ENCODE assay signal across 18 cellular contexts in genomic region chr2:48406096-48406495, GRCh38. TPM values are rescaled to one million over a fixed set of nuclear protein-coding genes. Genes with fewer than 3 reads are reported as not detected.
DNase-seq lines count a peak whose midpoint lies in the region; ATAC-seq lines count a peak whose summit lies in the region.
"Had no signal": no experiment of that assay in that cellular context is flagged by ENCODE, and none has a peak within 500 bp of the region (broad histone marks: within the 10 kb centered on the region; RNA-seq: fewer than 3 reads in every experiment).

No MANE protein-coding gene starts in this region.

- H2AFZ ChIP-seq in mesenchymal stem cell (ENCODE audit: low read depth, low read length), result no peak overlapping the region

- peaks cover 3% of the 10 kb centered on the region for H3K36me3 Mint-ChIP-seq in activated naive CD8-positive, alpha-beta T cell treated with anti-CD3 and anti-CD28 coated beads, Interleukin-2, amount 10 ng/mL, durations not matched to agents 7 days and 5 days
- no peaks in the 10 kb centered on the region for H3K36me3 Mint-ChIP-seq in activated naive CD8-positive, alpha-beta T cell treated with anti-CD3 and anti-CD28 coated beads for 36 hours

- POLR2A ChIA-PET in activated naive CD8-positive, alpha-beta T cell treated with anti-CD3 and anti-CD28 coated beads, Interleukin-2, amount 10 ng/mL, durations not matched to agents 7 days and 5 days (lab: Charles Lee), result no interaction called here

- no peak overlapping the region for H2BK15ac ChIP-seq in mesenchymal stem cell (ENCODE audit: low read depth, poor library complexity, severe bottlenecking)

- no peak overlapping the region for H2AK5ac ChIP-seq in mesenchymal stem cell (ENCODE audit: low read length, severe bottlenecking)

- H3K27me3 Mint-ChIP-seq in activated naive CD8-positive, alpha-beta T cell treated with anti-CD3 and anti-CD28 coated beads, Interleukin-2, amount 10 ng/mL, durations not matched to agents 7 days and 5 days, result peaks cover 2% of the 10 kb centered on the region
- no peaks in the 10 kb centered on the region for H3K27me3 Mint-ChIP-seq in activated naive CD8-positive, alpha-beta T cell treated with anti-CD3 and anti-CD28 coated beads for 36 hours

- H3K4me3 Mint-ChIP-seq in activated naive CD8-positive, alpha-beta T cell treated with anti-CD3 and anti-CD28 coated beads, Interleukin-2, amount 10 ng/mL, durations not matched to agents 7 days and 5 days, result peak overlapping the region; percentile 54
- no peak overlapping the region for H3K4me3 Mint-ChIP-seq in activated naive CD8-positive, alpha-beta T cell treated with anti-CD3 and anti-CD28 coated beads for 36 hours
- H3K4me3 Mint-ChIP-seq: HFFc6 had no signal

- no peak overlapping the region for H4K8ac ChIP-seq in mesenchymal stem cell (ENCODE audit: low read length)

- H3K4me1 Mint-ChIP-seq in activated naive CD8-positive, alpha-beta T cell treated with anti-CD3 and anti-CD28 coated beads, Interleukin-2, amount 10 ng/mL, durations not matched to agents 7 days and 5 days, result peaks cover 8% of the 10 kb centered on the region
- peaks cover 15% of the 10 kb centered on the region for H3K4me1 Mint-ChIP-seq in activated naive CD8-positive, alpha-beta T cell treated with anti-CD3 and anti-CD28 coated beads for 36 hours

- H2BK12ac ChIP-seq in mesenchymal stem cell (ENCODE audit: low read length in 2 of 2), result no peak overlapping the region

- H2BK5ac ChIP-seq in mesenchymal stem cell (ENCODE audit: low read depth, low read length, poor library complexity, severe bottlenecking), result no peak overlapping the region

- H2BK120ac ChIP-seq in mesenchymal stem cell (ENCODE audit: low read depth, low read length), result no peak overlapping the region

- no peak overlapping the region for H3K9ac ChIP-seq in mesenchymal stem cell (ENCODE audit: low read length)

- no peak for DNase-seq in activated naive CD8-positive, alpha-beta T cell treated with anti-CD3 and anti-CD28 coated beads, Interleukin-2, amount 10 ng/mL, durations not matched to agents 7 days and 5 days
- no peak for DNase-seq in activated naive CD8-positive, alpha-beta T cell treated with anti-CD3 and anti-CD28 coated beads for 36 hours
- peak; percentile 61 for DNase-seq in OCI-M1 (lab: John Stamatoyannopoulos, UW)
- peak; percentile 24 for DNase-seq in mesenchymal stem cell
- no peak for DNase-seq in stimulated activated CD4-positive, alpha-beta T cell treated with anti-CD3 and anti-CD28 coated beads, Interleukin-4, amount 100 ng/mL, for 1 hour
- no peak for DNase-seq in glomerular visceral epithelial cell (ENCODE audit: extremely low spot score)
- DNase-seq: ACHN, Caco-2, HFFc6, KG1, NCI-H146, NCI-H2081, NCI-H510A, NCI-H774, Peyer's patch, Right ventricle myocardium superior had no signal

- no peak overlapping the region for H3K4ac ChIP-seq in mesenchymal stem cell (ENCODE audit: low read depth in 1 of 2, low read length in 2 of 2)

- H3K18ac ChIP-seq in mesenchymal stem cell (ENCODE audit: low read depth in 1 of 2, low read length in 2 of 2), result no peak overlapping the region

- H3K27me3 ChIP-seq in mesenchymal stem cell (ENCODE audit: control insufficient read depth in 1 of 2, insufficient read depth in 1 of 2, low read length in 2 of 2), result no peaks in the 10 kb centered on the region
- H3K27me3 ChIP-seq: Peyer's patch had no signal

- H3K9me3 ChIP-seq in KOPT-K1 (ENCODE audit: insufficient read depth, low read length, poor library complexity, severe bottlenecking), result no peaks in the 10 kb centered on the region
- no peaks in the 10 kb centered on the region for H3K9me3 ChIP-seq in mesenchymal stem cell (ENCODE audit: control insufficient read depth, low read length)
- H3K9me3 ChIP-seq: Caco-2, Peyer's patch had no signal

- no peak overlapping the region for H3K4me2 ChIP-seq in mesenchymal stem cell (ENCODE audit: low read length, poor library complexity, severe bottlenecking)

- no peak overlapping the region for H3K4me3 ChIP-seq in mesenchymal stem cell (ENCODE audit: insufficient read depth in 1 of 2, low read depth in 1 of 2, low read length in 2 of 2)
- H3K4me3 ChIP-seq: Peyer's patch had no signal

- H3K79me1 ChIP-seq in mesenchymal stem cell (replicated peaks; ENCODE audit: low read length, poor library complexity, severe bottlenecking), result no peaks in the 10 kb centered on the region

- peak; percentile 68 for ATAC-seq in activated naive CD8-positive, alpha-beta T cell treated with anti-CD3 and anti-CD28 coated beads, Interleukin-2, amount 10 ng/mL, durations not matched to agents 7 days and 5 days (ENCODE audit: low read depth)
- ATAC-seq in GM19463 (IDR thresholded peaks at IDR 0.05; ENCODE audit: unreplicated experiment), result no peak

- WGBS in mesenchymal stem cell, result 86% methylated on average over 1 of the region's 3 CpGs

- H3K27ac Mint-ChIP-seq in activated naive CD8-positive, alpha-beta T cell treated with anti-CD3 and anti-CD28 coated beads, Interleukin-2, amount 10 ng/mL, durations not matched to agents 7 days and 5 days, result peak overlapping the region; percentile 70
- no peak overlapping the region for H3K27ac Mint-ChIP-seq in activated naive CD8-positive, alpha-beta T cell treated with anti-CD3 and anti-CD28 coated beads for 36 hours
- H3K27ac Mint-ChIP-seq: HFFc6 had no signal

- H3K36me3 ChIP-seq in KOPT-K1 (ENCODE audit: insufficient read depth, low read length) (no peaks in the 10 kb centered on the region), mesenchymal stem cell (ENCODE audit: control insufficient read depth in 1 of 2, insufficient read depth in 2 of 2, low read depth in 1 of 2, low read length in 2 of 2) (no peaks in the 10 kb centered on the region)
- H3K36me3 ChIP-seq: Peyer's patch had no signal

- no peak overlapping the region for H3K23ac ChIP-seq in mesenchymal stem cell (ENCODE audit: low read length in 2 of 2)

- H3K4me1 ChIP-seq in mesenchymal stem cell (ENCODE audit: control insufficient read depth, insufficient read depth, low read depth, low read length), result no peaks in the 10 kb centered on the region
- H3K4me1 ChIP-seq: Caco-2 had no signal

- peak overlapping the region; percentile 49 for H3K27ac ChIP-seq in KOPT-K1 (ENCODE audit: low read depth, low read length, poor library complexity, severe bottlenecking)
- H3K27ac ChIP-seq in mesenchymal stem cell (ENCODE audit: low read length, poor library complexity, severe bottlenecking), result no peak overlapping the region
- H3K27ac ChIP-seq: Peyer's patch had no signal

- no peak overlapping the region for H3K14ac ChIP-seq in mesenchymal stem cell (ENCODE audit: low read length in 2 of 2)

- peaks cover 1% of the 10 kb centered on the region for H3K9me3 Mint-ChIP-seq in activated naive CD8-positive, alpha-beta T cell treated with anti-CD3 and anti-CD28 coated beads, Interleukin-2, amount 10 ng/mL, durations not matched to agents 7 days and 5 days
- no peaks in the 10 kb centered on the region for H3K9me3 Mint-ChIP-seq in activated naive CD8-positive, alpha-beta T cell treated with anti-CD3 and anti-CD28 coated beads for 36 hours
- H3K9me3 Mint-ChIP-seq: HFFc6 had no signal

- no peak overlapping the region for H4K91ac ChIP-seq in mesenchymal stem cell (ENCODE audit: low read length)

RNA-seq across cellular contexts. Expression of gene PPP1R21, which starts 34.5 kb away (rescaled TPM):
- total RNA-seq in activated naive CD8-positive, alpha-beta T cell treated with anti-CD3 and anti-CD28 coated beads, Interleukin-2, amount 10 ng/mL, durations not matched to agents 7 days and 5 days, result 10 to 100 TPM; 52.7 to 53.5 TPM
- total RNA-seq in activated naive CD8-positive, alpha-beta T cell treated with anti-CD3 and anti-CD28 coated beads for 36 hours, result 10 to 100 TPM; 20.2 to 20.3 TPM
- polyA plus RNA-seq in mesenchymal stem cell (2013, experiment 1 of 2), result 17.5 TPM
- 20.3 TPM for polyA plus RNA-seq in mesenchymal stem cell (2013, experiment 2 of 2)

Comparison
In these comparisons a context has a peak if more than half of its experiments do, and no peak if none do; other contexts are left out.
1. DNase-seq: peak in OCI-M1 (single experiment) and mesenchymal stem cell (single experiment); none in activated naive CD8-positive, alpha-beta T cell treated with anti-CD3 and anti-CD28 coated beads, Interleukin-2, amount 10 ng/mL, durations not matched to agents 7 days and 5 days (single experiment), activated naive CD8-positive, alpha-beta T cell treated with anti-CD3 and anti-CD28 coated beads for 36 hours (single experiment), stimulated activated CD4-positive, alpha-beta T cell treated with anti-CD3 and anti-CD28 coated beads, Interleukin-4, amount 100 ng/mL, for 1 hour (single experiment) and glomerular visceral epithelial cell (single experiment).